Comparison of ENCODE assay signal across 18 cellular contexts in the genomic region with DNA sequence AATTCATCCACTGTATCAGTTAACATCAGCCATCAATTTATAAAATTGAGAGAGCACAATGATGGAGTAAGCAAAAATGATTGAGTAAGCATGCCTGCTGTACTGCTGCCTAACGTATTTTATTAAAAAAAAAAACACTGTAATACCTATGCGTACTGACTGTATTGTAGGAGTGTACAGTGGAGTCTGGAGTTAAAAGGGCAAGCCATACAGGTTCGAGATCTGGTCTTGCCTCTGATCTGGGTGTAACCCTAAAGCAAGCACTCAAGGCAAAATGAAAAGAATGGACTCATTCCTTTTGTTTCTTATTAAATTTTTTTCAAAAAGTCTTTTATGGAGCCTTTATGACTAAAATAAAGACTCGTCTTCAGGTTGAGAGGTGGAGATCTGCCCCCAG.
DNase-seq lines count a peak whose midpoint lies in the region; ATAC-seq and TF ChIP-seq lines count a peak whose summit lies in the region.
"Had no signal": no experiment of that assay in that cellular context is flagged by ENCODE, and none has a peak within 500 bp of the region (broad histone marks: within the 10 kb centered on the region; RNA-seq: fewer than 3 reads in every experiment).

No MANE protein-coding gene starts in this region.

- H3K4me3 ChIP-seq in SK-N-MC (no peak overlapping the region), epithelial cell of esophagus (ENCODE audit: low read length) (no peak overlapping the region), mesendoderm (ENCODE audit: low read length) (no peak overlapping the region), neural progenitor cell (no peak overlapping the region), upper lobe of left lung (no peak overlapping the region)
- H3K4me3 ChIP-seq: A549; BLaER1 treated with 17β-estradiol and CSF1 and Interleukin-3, amounts not matched to agents 10 nM and 100 nM had no signal

- H3K9me3 ChIP-seq in SK-N-MC (ENCODE audit: low read depth, low read length) (no peaks in the 10 kb centered on the region), neural progenitor cell (ENCODE audit: low read depth) (no peaks in the 10 kb centered on the region), upper lobe of left lung (no peaks in the 10 kb centered on the region)
- H3K9me3 ChIP-seq: A549; BLaER1 treated with 17β-estradiol and CSF1 and Interleukin-3, amounts not matched to agents 10 nM and 100 nM; Caco-2 had no signal

- no peaks in the 10 kb centered on the region for H3K36me3 Mint-ChIP-seq in neural progenitor cell
- H3K36me3 Mint-ChIP-seq: CD8-positive, alpha-beta T cell had no signal

- no peak overlapping the region for H3K56ac ChIP-seq in mesendoderm (ENCODE audit: low read length)

- no peak overlapping the region for H2BK5ac ChIP-seq in mesendoderm (ENCODE audit: low read length)

- no peak for ATAC-seq in upper lobe of left lung (ENCODE audit: low FRiP score in 2 of 2)
- ATAC-seq: A549; CD8-positive, alpha-beta T cell had no signal

- peak overlapping the region; percentile 28 for H4K8ac ChIP-seq in mesendoderm (ENCODE audit: low read depth, low read length)

- no peaks in the 10 kb centered on the region for H3F3A ChIP-seq in neural progenitor cell (ENCODE audit: low read depth)

- no peak overlapping the region for H2BK15ac ChIP-seq in mesendoderm (replicated peaks; ENCODE audit: low read depth)

- no peak overlapping the region for H2BK120ac ChIP-seq in mesendoderm (ENCODE audit: low read depth, low read length)

- H4K5ac ChIP-seq in mesendoderm (ENCODE audit: low read length) = no peak overlapping the region

- no peak overlapping the region for H3K9ac ChIP-seq in SK-N-MC (ENCODE audit: insufficient read length)
- H3K9ac ChIP-seq in mesendoderm (ENCODE audit: low read length) = no peak overlapping the region
- H3K9ac ChIP-seq in neural progenitor cell = no peak overlapping the region
- H3K9ac ChIP-seq: BLaER1 treated with 17β-estradiol and CSF1 and Interleukin-3, amounts not matched to agents 10 nM and 100 nM had no signal

- TF ChIP-seq CTCF in epithelial cell of esophagus (IDR thresholded peaks at IDR 0.05; ENCODE audit: insufficient read depth, low read depth, low read length, missing control alignments) = no peak
- TF ChIP-seq CTCF in neural progenitor cell (IDR thresholded peaks at IDR 0.05) = no peak
- no peak for TF ChIP-seq CTCF in upper lobe of left lung (IDR thresholded peaks at IDR 0.05)

- H3K79me2 ChIP-seq in mesendoderm (ENCODE audit: control insufficient read depth, insufficient read depth, low read length) (no peaks in the 10 kb centered on the region), neural progenitor cell (ENCODE audit: low read depth) (no peaks in the 10 kb centered on the region)

- H2AK5ac ChIP-seq in mesendoderm (ENCODE audit: low read length) = no peak overlapping the region

- no peaks in the 10 kb centered on the region for H3K4me1 ChIP-seq in mesendoderm (ENCODE audit: control insufficient read depth, low read depth, low read length)
- H3K4me1 ChIP-seq in neural progenitor cell = no peaks in the 10 kb centered on the region
- no peaks in the 10 kb centered on the region for H3K4me1 ChIP-seq in upper lobe of left lung
- H3K4me1 ChIP-seq: A549; BLaER1 treated with 17β-estradiol and CSF1 and Interleukin-3, amounts not matched to agents 10 nM and 100 nM; Caco-2 had no signal

- TF ChIP-seq EP300 in upper lobe of left lung (IDR thresholded peaks at IDR 0.05) = no peak

- no peak overlapping the region for H3K4me3 Mint-ChIP-seq in neural progenitor cell
- H3K4me3 Mint-ChIP-seq: B cell; CD4-positive, alpha-beta T cell; CD8-positive, alpha-beta T cell had no signal

- H3K4me2 ChIP-seq in mesendoderm (ENCODE audit: low read length) = no peak overlapping the region
- no peak overlapping the region for H3K4me2 ChIP-seq in neural progenitor cell
- H3K4me2 ChIP-seq: A549; BLaER1 treated with 17β-estradiol and CSF1 and Interleukin-3, amounts not matched to agents 10 nM and 100 nM had no signal

- H2AFZ ChIP-seq in neural progenitor cell (replicated peaks) = no peak overlapping the region

- H3K4ac ChIP-seq in mesendoderm (ENCODE audit: low read depth, low read length) = no peak overlapping the region

- H3K27ac ChIP-seq in SK-N-MC (0 out of 2 replicates have a peak overlapping the region, but pooled peaks have one; percentile 12), mesendoderm (ENCODE audit: low read depth, low read length) (no peak overlapping the region), neural progenitor cell (no peak overlapping the region), upper lobe of left lung (no peak overlapping the region)
- H3K27ac ChIP-seq: 22Rv1; A549; BLaER1 treated with 17β-estradiol and CSF1 and Interleukin-3, amounts not matched to agents 10 nM and 100 nM; C4-2B had no signal

- no peaks in the 10 kb centered on the region for H3K27me3 Mint-ChIP-seq in neural progenitor cell (ENCODE audit: insufficient read depth, low read depth)
- H3K27me3 Mint-ChIP-seq: B cell; CD4-positive, alpha-beta T cell had no signal

- no peaks in the 10 kb centered on the region for H3K9me3 Mint-ChIP-seq in neural progenitor cell

- no peaks in the 10 kb centered on the region for H3K4me1 Mint-ChIP-seq in neural progenitor cell
- H3K4me1 Mint-ChIP-seq: B cell had no signal

- no peak overlapping the region for H3K18ac ChIP-seq in mesendoderm (ENCODE audit: low read length)

- DNase-seq in SK-N-MC (ENCODE audit: low read depth, low spot score) (no peak), epithelial cell of esophagus (ENCODE audit: low read depth) (peak; percentile 6), mesendoderm (no peak), neural progenitor cell (ENCODE audit: low spot score) (no peak), upper lobe of left lung (no peak), NCI-H748 (lab: John Stamatoyannopoulos, UW; ENCODE audit: unreplicated experiment) (no peak)
- DNase-seq: AML-193; Caco-2; Calu3; CD4-positive, alpha-beta T cell; CD8-positive, alpha-beta T cell; DMS79 treated with DMSO at 0.1 percent for 48 hours; GF-D8 had no signal

- H3K27me3 ChIP-seq in mesendoderm (ENCODE audit: insufficient read depth, low read length, poor library complexity) (no peaks in the 10 kb centered on the region), neural progenitor cell (no peaks in the 10 kb centered on the region), upper lobe of left lung (no peaks in the 10 kb centered on the region)
- H3K27me3 ChIP-seq: BLaER1 treated with 17β-estradiol and CSF1 and Interleukin-3, amounts not matched to agents 10 nM and 100 nM had no signal

- H3K23ac ChIP-seq in mesendoderm (ENCODE audit: low read length) = no peak overlapping the region

- H3K79me1 ChIP-seq in mesendoderm (ENCODE audit: low read length) = no peaks in the 10 kb centered on the region

- TF ChIP-seq POLR2A in upper lobe of left lung (IDR thresholded peaks at IDR 0.05) = no peak

- H3K27ac Mint-ChIP-seq in neural progenitor cell = no peak overlapping the region
- H3K27ac Mint-ChIP-seq: B cell; CD4-positive, alpha-beta T cell; CD8-positive, alpha-beta T cell had no signal

- no peaks in the 10 kb centered on the region for H4K20me1 ChIP-seq in neural progenitor cell (ENCODE audit: low read depth)
- H4K20me1 ChIP-seq: BLaER1 treated with 17β-estradiol and CSF1 and Interleukin-3, amounts not matched to agents 10 nM and 100 nM had no signal

- no peaks in the 10 kb centered on the region for H3K36me3 ChIP-seq in SK-N-MC (ENCODE audit: insufficient read depth, low read length)
- no peaks in the 10 kb centered on the region for H3K36me3 ChIP-seq in mesendoderm (ENCODE audit: control insufficient read depth, insufficient read depth, low read length)
- no peaks in the 10 kb centered on the region for H3K36me3 ChIP-seq in neural progenitor cell
- H3K36me3 ChIP-seq in upper lobe of left lung = no peaks in the 10 kb centered on the region
- H3K36me3 ChIP-seq: BLaER1 treated with 17β-estradiol and CSF1 and Interleukin-3, amounts not matched to agents 10 nM and 100 nM had no signal

- WGBS in mesendoderm (ENCODE audit: extremely low coverage, insufficient coverage, low lambda C conversion rate) = no CpG with 5 or more reads among the region's 4 CpGs
- 65 to 66% methylated on average over 4 of the region's 4 CpGs for WGBS in upper lobe of left lung, 2 donors
